9 cellular contexts compared by ENCODE assay signal in genomic region chr3:108223928-108224327, GRCh38. TPM values are rescaled to one million over a fixed set of nuclear protein-coding genes. Genes with fewer than 3 reads are reported as not detected.
DNase-seq lines count a peak whose midpoint lies in the region; ATAC-seq, FAIRE-seq and TF ChIP-seq lines count a peak whose summit lies in the region.
"Had no signal": no experiment of that assay in that cellular context is flagged by ENCODE, and none has a peak within 500 bp of the region (broad histone marks: within the 10 kb centered on the region; RNA-seq: fewer than 3 reads in every experiment).

No MANE protein-coding gene starts in this region.

- H4K20me1 ChIP-seq in OCI-LY7 (ENCODE audit: insufficient read depth, low read length) = no peaks in the 10 kb centered on the region

- no peak for TF ChIP-seq CTCF in OCI-LY7 (conservative IDR thresholded peaks at IDR 0.05; ENCODE audit: low read length)
- TF ChIP-seq CTCF in prostate gland (IDR thresholded peaks at IDR 0.05) = no peak

- TF ChIP-seq POLR2A in prostate gland (IDR thresholded peaks at IDR 0.05) (no peak), H54 (IDR thresholded peaks at IDR 0.05; ENCODE audit: low read depth, low read length) (no peak)

- no peaks in the 10 kb centered on the region for H3K9me3 ChIP-seq in OCI-LY7 (ENCODE audit: low read length)
- H3K9me3 ChIP-seq in duodenal mucosa (ENCODE audit: control insufficient read depth in 1 of 2, low read length in 2 of 2) = no peaks in the 10 kb centered on the region
- H3K9me3 ChIP-seq in prostate gland = no peaks in the 10 kb centered on the region

- 23% methylated on average over 4 of the region's 4 CpGs for WGBS in prostate gland

- CTCF ChIA-PET in OCI-LY7 (lab: Charles Lee; ENCODE audit: unreplicated experiment) = interaction anchor here (0.6 kb wide), 1 partner anchor 727 kb away, joined by 4 read pairs; no protein-coding TSS in a partner anchor

- H3K79me2 ChIP-seq in OCI-LY7 (ENCODE audit: insufficient read depth, low read depth, low read length) = peaks cover 30% of the 10 kb centered on the region; the same call in 1 of the 2 replicates

- H3K27ac ChIP-seq in OCI-LY7 (ENCODE audit: low read depth, low read length, poor library complexity, severe bottlenecking) (peak overlapping the region; percentile 75), duodenal mucosa (ENCODE audit: low read depth, low read length) (no peak overlapping the region), prostate gland (peak overlapping the region; percentile 46 to 84)

- POLR2A ChIA-PET in OCI-LY7 (lab: Charles Lee) = interaction anchor here (0.6 to 3.7 kb wide), 18 partner anchors 11 to 833 kb away, joined by 3 to 39 read pairs (median 4); no protein-coding TSS in a partner anchor

- peak; percentile 11 for DNase-seq in GM03348 (ENCODE audit: low spot score)
- peak; percentile 44 for DNase-seq in OCI-LY7 (ENCODE audit: low spot score)
- no peak for DNase-seq in prostate gland (ENCODE audit: low spot score)
- DNase-seq in H54 (ENCODE audit: insufficient read length, low spot score) = no peak
- DNase-seq in NCI-H345 treated with DMSO at 0.1 percent for 48 hours (lab: John Stamatoyannopoulos, UW; ENCODE audit: unreplicated experiment) = no peak

- H3K27me3 ChIP-seq in duodenal mucosa (ENCODE audit: control insufficient read depth in 1 of 2, insufficient read depth in 2 of 2, low read length in 2 of 2) = no peaks in the 10 kb centered on the region
- no peaks in the 10 kb centered on the region for H3K27me3 ChIP-seq in prostate gland (replicated peaks; ENCODE audit: insufficient read depth)

- peak overlapping the region; percentile 96 for H2AFZ ChIP-seq in OCI-LY7 (ENCODE audit: low read length)

- peak overlapping the region; percentile 26 to 84 for H3K9ac ChIP-seq in duodenal mucosa (ENCODE audit: low read depth in 1 of 2, low read length in 2 of 2)

- no peak for FAIRE-seq in H54 (lab: Jason Lieb, UNC)
- FAIRE-seq: frontal cortex had no signal

- ATAC-seq in GM19455 (IDR thresholded peaks at IDR 0.05; ENCODE audit: unreplicated experiment) (no peak), HG03571 (IDR thresholded peaks at IDR 0.05; ENCODE audit: unreplicated experiment) (no peak)

- H3K4me3 ChIP-seq in OCI-LY7 (ENCODE audit: low read depth, low read length, poor library complexity, severe bottlenecking) (peak overlapping the region; percentile 92), duodenal mucosa (ENCODE audit: low read depth in 1 of 2, low read length in 2 of 2) (no peak overlapping the region), prostate gland (no peak overlapping the region)

- intact Hi-C loops in OCI-LY7 (cut with micrococcal nuclease; ENCODE audit: unreplicated experiment) (loop anchor here (5.0 kb wide), 3 partner anchors 363 to 987 kb away; partner anchors contain the start of genes BBX, CIP2A and DZIP3), prostate gland (cut with DNase I) (loop anchor here (5.0 kb wide), 2 partner anchors 137 to 282 kb away; no protein-coding TSS in a partner anchor)

- H3K9me2 ChIP-seq in OCI-LY7 (ENCODE audit: insufficient read depth, low read length) = no peaks in the 10 kb centered on the region

- H3K36me3 ChIP-seq in OCI-LY7 (ENCODE audit: insufficient read depth, low read length) = no peaks in the 10 kb centered on the region
- no peaks in the 10 kb centered on the region for H3K36me3 ChIP-seq in duodenal mucosa (ENCODE audit: control insufficient read depth in 1 of 2, insufficient read depth in 2 of 2, low read length in 2 of 2)
- no peaks in the 10 kb centered on the region for H3K36me3 ChIP-seq in prostate gland

- H3K4me1 ChIP-seq in OCI-LY7 (ENCODE audit: insufficient read depth, low read length, poor library complexity, severe bottlenecking) (peaks cover 32% of the 10 kb centered on the region), duodenal mucosa (ENCODE audit: control insufficient read depth in 1 of 2, insufficient read depth in 2 of 2, low read length in 2 of 2) (peaks cover 12 to 26% of the 10 kb centered on the region in 2 donors), prostate gland (replicated peaks) (peaks cover 8% of the 10 kb centered on the region)

- peak overlapping the region; percentile 99 for H3K4me2 ChIP-seq in OCI-LY7 (ENCODE audit: low read length)

- no TSS peak for BruUV-seq in OCI-LY7 (replicated peaks; lab: Mats Ljungman, UMichigan)

RNA-seq across cellular contexts. Expression of gene IFT57, which starts 1.7 kb away (rescaled TPM):
- 61.9 and 68.2 TPM in 2 replicates for total RNA-seq in OCI-LY7 (2014; rRNA removed; shearing (Covaris generic))
- total RNA-seq in OCI-LY7 (2022) (44.1 and 46.5 TPM in 2 replicates), prostate gland (100 to 1,000 TPM in 1 of 2 donors, 10 to 100 TPM in 1; 88.8 to 163 TPM)

Comparison
In these comparisons a context has a peak if more than half of its experiments do, and no peak if none do; other contexts are left out.
1. DNase-seq: peak in GM03348 (single experiment) and OCI-LY7 (single experiment); none in prostate gland (single experiment), H54 (single experiment) and NCI-H345 treated with DMSO at 0.1 percent for 48 hours (single experiment).